8 cellular contexts compared by ENCODE assay signal in genomic region chr2:235390108-235390815, GRCh38.
A peak's percentile ranks its signal among the peaks of the same experiment; 100 is the strongest.
DNase-seq lines count a peak whose midpoint lies in the region; ATAC-seq and TF ChIP-seq lines count a peak whose summit lies in the region.

No MANE protein-coding gene starts in this region.

- no peak overlapping the region for H3K27ac ChIP-seq in coronary artery

- no peaks in the 10 kb centered on the region for H3K36me3 ChIP-seq in MG63

- H3K27me3 ChIP-seq in MG63 = no peaks in the 10 kb centered on the region

- no peaks in the 10 kb centered on the region for H3K9me3 ChIP-seq in MG63

- TF ChIP-seq CTCF in mesothelial cell of epicardium (IDR thresholded peaks at IDR 0.05; ENCODE audit: unreplicated experiment) (no peak), coronary artery (IDR thresholded peaks at IDR 0.05) (no peak)

- H3K4me3 ChIP-seq in MG63 = no peak overlapping the region
- H3K4me3 ChIP-seq in coronary artery = no peak overlapping the region

- no peak for DNase-seq in activated CD4-positive, CD25-positive, alpha-beta regulatory T cell (lab: John Stamatoyannopoulos, UW)
- DNase-seq in MG63 = peak; percentile 39
- peak; percentile 37 for DNase-seq in activated T-cell treated with anti-CD3 and anti-CD28 coated beads, Interleukin-2, amount 50 U/mL, for 24 hours
- DNase-seq in natural killer cell treated with Interleukin-12 subunit alpha and Interleukin-12 subunit beta and Interleukin-15 and Interleukin-18, amount 100 ng/mL, for 72 hours (ENCODE audit: low spot score) = no peak
- DNase-seq in mesothelial cell of epicardium (ENCODE audit: low spot score in 2 of 2, unreplicated experiment in 2 of 2) = no peak
- DNase-seq in HuH-7 (ENCODE audit: low spot score) = no peak
- DNase-seq in coronary artery (ENCODE audit: low spot score) = no peak

- no peak overlapping the region for H3K27ac Mint-ChIP-seq in activated T-cell treated with anti-CD3 and anti-CD28 coated beads, Interleukin-2, amount 50 U/mL, for 24 hours
- no peak overlapping the region for H3K27ac Mint-ChIP-seq in natural killer cell treated with Interleukin-12 subunit alpha and Interleukin-12 subunit beta and Interleukin-15 and Interleukin-18, amount 100 ng/mL, for 72 hours
- H3K27ac Mint-ChIP-seq in mesothelial cell of epicardium = no peak overlapping the region

- no peaks in the 10 kb centered on the region for H3K36me3 Mint-ChIP-seq in activated T-cell treated with anti-CD3 and anti-CD28 coated beads, Interleukin-2, amount 50 U/mL, for 24 hours (ENCODE audit: low read depth)
- H3K36me3 Mint-ChIP-seq in natural killer cell treated with Interleukin-12 subunit alpha and Interleukin-12 subunit beta and Interleukin-15 and Interleukin-18, amount 100 ng/mL, for 72 hours = no peaks in the 10 kb centered on the region
- H3K36me3 Mint-ChIP-seq in mesothelial cell of epicardium = no peaks in the 10 kb centered on the region

- H3K4me3 Mint-ChIP-seq in activated T-cell treated with anti-CD3 and anti-CD28 coated beads, Interleukin-2, amount 50 U/mL, for 24 hours = no peak overlapping the region
- H3K4me3 Mint-ChIP-seq in natural killer cell treated with Interleukin-12 subunit alpha and Interleukin-12 subunit beta and Interleukin-15 and Interleukin-18, amount 100 ng/mL, for 72 hours = peak overlapping the region; percentile 34
- no peak overlapping the region for H3K4me3 Mint-ChIP-seq in mesothelial cell of epicardium

- ATAC-seq in activated CD4-positive, CD25-positive, alpha-beta regulatory T cell treated with anti-CD3 and anti-CD28 coated beads, Interleukin-2, amount 50 U/mL, for 24 hours = peak; percentile 62 to 63
- peak; percentile 63 to 79 for ATAC-seq in natural killer cell treated with Interleukin-12 subunit alpha and Interleukin-12 subunit beta and Interleukin-15 and Interleukin-18, amount 100 ng/mL, for 72 hours

- peaks cover 12% of the 10 kb centered on the region for H3K4me1 Mint-ChIP-seq in activated T-cell treated with anti-CD3 and anti-CD28 coated beads, Interleukin-2, amount 50 U/mL, for 24 hours (ENCODE audit: low read depth)
- peaks cover 9 to 12% of the 10 kb centered on the region in 2 donors for H3K4me1 Mint-ChIP-seq in natural killer cell treated with Interleukin-12 subunit alpha and Interleukin-12 subunit beta and Interleukin-15 and Interleukin-18, amount 100 ng/mL, for 72 hours (ENCODE audit: low read depth in 2 of 2)
- no peaks in the 10 kb centered on the region for H3K4me1 Mint-ChIP-seq in mesothelial cell of epicardium

- peaks cover 11% of the 10 kb centered on the region for H3K27me3 Mint-ChIP-seq in activated T-cell treated with anti-CD3 and anti-CD28 coated beads, Interleukin-2, amount 50 U/mL, for 24 hours
- peaks cover 15 to 27% of the 10 kb centered on the region in 2 donors for H3K27me3 Mint-ChIP-seq in natural killer cell treated with Interleukin-12 subunit alpha and Interleukin-12 subunit beta and Interleukin-15 and Interleukin-18, amount 100 ng/mL, for 72 hours
- H3K27me3 Mint-ChIP-seq in mesothelial cell of epicardium (ENCODE audit: low read depth) = no peaks in the 10 kb centered on the region

- no peaks in the 10 kb centered on the region for H3K9me3 Mint-ChIP-seq in activated T-cell treated with anti-CD3 and anti-CD28 coated beads, Interleukin-2, amount 50 U/mL, for 24 hours
- no peaks in the 10 kb centered on the region for H3K9me3 Mint-ChIP-seq in natural killer cell treated with Interleukin-12 subunit alpha and Interleukin-12 subunit beta and Interleukin-15 and Interleukin-18, amount 100 ng/mL, for 72 hours
- peaks cover 10% of the 10 kb centered on the region for H3K9me3 Mint-ChIP-seq in mesothelial cell of epicardium

Comparison
In these comparisons a context has a peak if more than half of its experiments do, and no peak if none do; other contexts are left out.
1. DNase-seq: peak in MG63 (single experiment) and activated T-cell treated with anti-CD3 and anti-CD28 coated beads, Interleukin-2, amount 50 U/mL, for 24 hours (single experiment); none in activated CD4-positive, CD25-positive, alpha-beta regulatory T cell (0 of 4), natural killer cell treated with Interleukin-12 subunit alpha and Interleukin-12 subunit beta and Interleukin-15 and Interleukin-18, amount 100 ng/mL, for 72 hours (single experiment), mesothelial cell of epicardium (0 of 2), HuH-7 (single experiment) and coronary artery (single experiment).